Comparison of ENCODE assay signal across 1 cellular context in the genomic region with DNA sequence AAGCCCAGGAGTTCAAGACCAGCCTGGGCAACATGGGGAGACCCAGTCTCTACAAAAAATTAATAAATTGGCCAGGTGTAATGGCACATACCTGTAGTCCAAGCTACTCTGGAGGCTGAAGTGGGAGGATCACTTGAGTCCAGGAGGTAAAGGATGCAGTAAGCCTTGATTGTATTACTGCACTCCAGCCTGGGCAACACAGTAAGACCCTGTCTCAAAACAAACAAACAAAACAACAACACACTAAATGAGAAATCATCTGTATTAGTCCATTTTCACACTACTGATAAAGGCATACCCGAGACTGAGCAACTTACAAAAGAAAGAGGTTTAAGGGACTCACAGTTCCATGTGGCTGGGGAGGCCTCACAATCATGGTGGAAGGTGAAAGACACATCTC.
TF ChIP-seq lines count a peak whose summit lies in the region.

No MANE protein-coding gene starts in this region.

TF ChIP-seq in A549, 52 proteins besides CTCF, POLR2A, EP300 and RAD21 (continued from another document):
- TF ChIP-seq, protein P1, sequence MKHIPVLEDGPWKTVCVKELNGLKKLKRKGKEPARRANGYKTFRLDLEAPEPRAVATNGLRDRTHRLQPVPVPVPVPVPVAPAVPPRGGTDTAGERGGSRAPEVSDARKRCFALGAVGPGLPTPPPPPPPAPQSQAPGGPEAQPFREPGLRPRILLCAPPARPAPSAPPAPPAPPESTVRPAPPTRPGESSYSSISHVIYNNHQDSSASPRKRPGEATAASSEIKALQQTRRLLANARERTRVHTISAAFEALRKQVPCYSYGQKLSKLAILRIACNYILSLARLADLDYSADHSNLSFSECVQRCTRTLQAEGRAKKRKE (CRISPR knock-in tag; IDR thresholded peaks at IDR 0.05; ENCODE audit: low read depth), result no peak
- TF ChIP-seq ZNF302 (CRISPR knock-in tag; IDR thresholded peaks at IDR 0.05) (no peak), ZSCAN20 (CRISPR knock-in tag; IDR thresholded peaks at IDR 0.05) (no peak), ZFP36 (IDR thresholded peaks at IDR 0.05; ENCODE audit: borderline replicate concordance, partially characterized antibody) (no peak), TFCP2L1 (CRISPR knock-in tag; IDR thresholded peaks at IDR 0.05) (no peak), ESRRA (IDR thresholded peaks at IDR 0.05; ENCODE audit: borderline replicate concordance, low read length) (no peak)
